Comparison of ENCODE assay signal across 1 cellular context in the genomic region with DNA sequence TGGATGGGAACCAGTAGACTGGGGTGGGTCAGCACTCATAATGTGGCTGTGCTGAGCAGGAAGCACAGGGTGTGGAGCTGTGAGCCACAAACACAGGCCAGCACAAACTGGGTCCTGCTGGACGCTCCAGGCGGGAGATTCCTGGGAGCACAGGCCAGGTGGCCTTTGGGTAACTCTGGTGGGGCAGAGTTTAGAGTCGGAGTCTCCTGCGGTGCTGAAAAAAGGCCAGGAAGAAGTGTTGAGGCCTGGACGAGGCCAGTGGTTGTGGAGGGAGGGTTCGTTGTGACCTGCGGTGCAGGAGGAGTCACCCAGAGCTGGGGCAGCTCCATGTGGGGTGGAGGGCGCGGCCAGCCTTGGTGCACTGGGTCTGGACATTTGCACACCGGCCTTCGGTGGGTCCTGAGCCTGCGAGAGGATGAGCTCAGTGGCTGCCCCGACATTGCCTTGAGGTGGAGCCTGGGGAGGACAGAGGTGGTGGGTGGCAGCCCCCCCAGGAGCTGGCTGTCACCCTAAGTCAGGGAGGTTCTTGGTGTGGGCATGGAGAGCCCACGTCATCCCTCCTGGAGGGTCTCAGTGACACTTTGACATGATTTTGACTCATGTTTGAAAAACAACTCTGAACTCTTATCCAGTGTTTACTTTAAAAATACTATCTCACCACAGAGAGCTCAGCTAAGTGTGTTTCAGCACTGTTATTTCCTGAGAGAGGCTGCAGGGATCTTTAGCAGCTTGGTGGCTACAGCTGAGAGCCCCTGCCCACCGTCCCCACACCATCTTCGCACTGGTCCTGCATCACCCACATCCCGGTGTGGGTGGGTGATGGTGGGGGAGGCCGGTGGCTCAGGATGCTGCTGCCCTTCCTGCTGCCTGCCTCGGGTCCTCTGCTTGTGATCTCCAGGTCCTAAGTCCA.
TF ChIP-seq lines count a peak whose summit lies in the region.

No MANE protein-coding gene starts in this region.

TF ChIP-seq in HepG2, 621 proteins besides CTCF, POLR2A, EP300 and RAD21 (continued from another document):
- TF ChIP-seq, protein P1, sequence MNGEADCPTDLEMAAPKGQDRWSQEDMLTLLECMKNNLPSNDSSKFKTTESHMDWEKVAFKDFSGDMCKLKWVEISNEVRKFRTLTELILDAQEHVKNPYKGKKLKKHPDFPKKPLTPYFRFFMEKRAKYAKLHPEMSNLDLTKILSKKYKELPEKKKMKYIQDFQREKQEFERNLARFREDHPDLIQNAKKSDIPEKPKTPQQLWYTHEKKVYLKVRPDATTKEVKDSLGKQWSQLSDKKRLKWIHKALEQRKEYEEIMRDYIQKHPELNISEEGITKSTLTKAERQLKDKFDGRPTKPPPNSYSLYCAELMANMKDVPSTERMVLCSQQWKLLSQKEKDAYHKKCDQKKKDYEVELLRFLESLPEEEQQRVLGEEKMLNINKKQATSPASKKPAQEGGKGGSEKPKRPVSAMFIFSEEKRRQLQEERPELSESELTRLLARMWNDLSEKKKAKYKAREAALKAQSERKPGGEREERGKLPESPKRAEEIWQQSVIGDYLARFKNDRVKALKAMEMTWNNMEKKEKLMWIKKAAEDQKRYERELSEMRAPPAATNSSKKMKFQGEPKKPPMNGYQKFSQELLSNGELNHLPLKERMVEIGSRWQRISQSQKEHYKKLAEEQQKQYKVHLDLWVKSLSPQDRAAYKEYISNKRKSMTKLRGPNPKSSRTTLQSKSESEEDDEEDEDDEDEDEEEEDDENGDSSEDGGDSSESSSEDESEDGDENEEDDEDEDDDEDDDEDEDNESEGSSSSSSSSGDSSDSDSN (CRISPR knock-in tag; IDR thresholded peaks at IDR 0.05): peak; percentile 4; the same call in 1 of the 2 replicates
- no peak for TF ChIP-seq GLI4 (CRISPR knock-in tag; IDR thresholded peaks at IDR 0.05; ENCODE audit: borderline replicate concordance)
- TF ChIP-seq PRMT3 (CRISPR knock-in tag; IDR thresholded peaks at IDR 0.05; ENCODE audit: borderline replicate concordance, low read depth): no peak
- TF ChIP-seq SUZ12 (IDR thresholded peaks at IDR 0.05; ENCODE audit: low read depth, low read length): no peak
- 0 out of 2 replicates have a peak, but pooled peaks have one; percentile 24 for TF ChIP-seq ZSCAN22 (CRISPR knock-in tag; IDR thresholded peaks at IDR 0.05)
- 0 out of 2 replicates have a peak, but pooled peaks have one; percentile 76 for TF ChIP-seq NFIB (CRISPR knock-in tag; IDR thresholded peaks at IDR 0.05; ENCODE audit: borderline replicate concordance)
- TF ChIP-seq KAT2B (IDR thresholded peaks at IDR 0.05; ENCODE audit: borderline replicate concordance, low read depth, low read length): no peak
- TF ChIP-seq ZNF557 (CRISPR knock-in tag; IDR thresholded peaks at IDR 0.05): no peak
- no peak for TF ChIP-seq LCORL (IDR thresholded peaks at IDR 0.05)
- no peak for TF ChIP-seq LCORL (CRISPR knock-in tag; IDR thresholded peaks at IDR 0.05)
- TF ChIP-seq KLF12 (CRISPR knock-in tag; IDR thresholded peaks at IDR 0.05; ENCODE audit: borderline replicate concordance): no peak
- TF ChIP-seq GABPA (IDR thresholded peaks at IDR 0.05; ENCODE audit: low read depth, low read length): no peak
- no peak for TF ChIP-seq GABPA (CRISPR knock-in tag; IDR thresholded peaks at IDR 0.05; ENCODE audit: low read depth)
- no peak for TF ChIP-seq ATM (IDR thresholded peaks at IDR 0.05; ENCODE audit: borderline replicate concordance)
- no peak for TF ChIP-seq ZNF646 (CRISPR knock-in tag; IDR thresholded peaks at IDR 0.05)
- TF ChIP-seq ZFP1 (CRISPR knock-in tag; IDR thresholded peaks at IDR 0.05): no peak
- peak; percentile 73 for TF ChIP-seq SAP130 (CRISPR knock-in tag; IDR thresholded peaks at IDR 0.05; ENCODE audit: low read depth)
- TF ChIP-seq ARNT2 (CRISPR knock-in tag; IDR thresholded peaks at IDR 0.05; ENCODE audit: low read depth): no peak
- TF ChIP-seq ZNF629 (CRISPR knock-in tag; conservative IDR thresholded peaks at IDR 0.05): no peak
- peak; percentile 37; the same call in 1 of the 2 replicates for TF ChIP-seq CSRNP1 (CRISPR knock-in tag; IDR thresholded peaks at IDR 0.05)
- TF ChIP-seq SMAD3 (CRISPR knock-in tag; IDR thresholded peaks at IDR 0.05): no peak
